ENCODE assay signal across 9 cellular contexts in genomic region chr11:43803766-43804165, GRCh38.
"Had no signal": no experiment of that assay in that cellular context is flagged by ENCODE, and none has a peak within 500 bp of the region (broad histone marks: within the 10 kb centered on the region; RNA-seq: fewer than 3 reads in every experiment).

No MANE protein-coding gene starts in this region.

- H3K27ac Mint-ChIP-seq: HFFc6, IgD-negative memory B cell had no signal

- H3K9me3 Mint-ChIP-seq: HFFc6 had no signal

- H3K4me3 ChIP-seq: GM23248, HAP-1 had no signal

- H3K4me1 ChIP-seq: HAP-1 had no signal

- H3K4me1 Mint-ChIP-seq: IgD-negative memory B cell had no signal

- H3K9me3 ChIP-seq: HAP-1 had no signal

- ATAC-seq: HCT116, HepG2 had no signal

- DNase-seq: GOT3, H7, HFFc6 had no signal

- H3K4me3 Mint-ChIP-seq: HFFc6, IgD-negative memory B cell had no signal

- FAIRE-seq: HepG2 had no signal

- H3K27me3 Mint-ChIP-seq: IgD-negative memory B cell had no signal

- H3K27ac ChIP-seq: GM23248, HL-60 had no signal
